In the genomic region with DNA sequence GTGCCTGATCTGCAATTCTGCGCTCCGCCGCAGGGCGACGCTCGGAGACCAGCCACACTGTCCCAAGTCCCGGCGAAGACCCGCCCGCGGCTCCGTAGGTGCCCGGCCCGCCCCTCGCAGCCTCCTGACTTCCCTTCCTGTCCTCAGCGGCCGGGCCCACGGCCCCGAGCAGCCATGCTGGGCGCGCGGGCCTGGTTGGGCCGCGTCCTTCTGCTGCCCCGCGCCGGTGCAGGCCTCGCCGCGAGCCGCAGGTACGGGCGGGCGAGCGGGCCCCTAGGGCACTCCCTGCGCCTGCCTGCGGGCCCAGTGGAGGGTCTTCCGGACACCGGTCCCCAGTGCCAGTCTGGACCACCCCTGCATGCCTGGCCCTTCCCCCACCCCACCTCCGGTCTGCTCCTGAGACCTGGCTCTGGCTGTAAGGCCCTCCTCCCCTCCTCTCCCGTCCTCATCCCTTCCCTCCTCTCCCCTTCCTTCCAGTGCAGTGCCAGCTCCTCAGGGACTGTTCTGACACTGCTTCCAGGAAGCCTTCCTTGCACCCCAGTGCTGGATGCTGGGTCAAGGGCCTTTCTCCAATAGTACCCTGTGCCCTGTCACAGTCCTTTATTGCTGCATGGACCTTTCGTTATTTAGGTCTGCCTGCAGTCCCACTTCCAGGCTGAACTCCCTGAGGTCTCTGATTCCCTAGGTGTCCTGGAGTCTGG, we compare ENCODE assay signal across 8 cellular contexts. TPM values are rescaled to one million over a fixed set of nuclear protein-coding genes. Genes with fewer than 3 reads are reported as not detected.
DNase-seq lines count a peak whose midpoint lies in the region; ATAC-seq and TF ChIP-seq lines count a peak whose summit lies in the region.

A gene (plus strand): TSS at position 140 of the 701 bp plus-strand sequence. CDS start 35 bp downstream, at position 175.

- TF ChIP-seq EP300 in stomach (IDR thresholded peaks at IDR 0.05): no peak

- H3K36me3 ChIP-seq in Karpas-422 (ENCODE audit: insufficient read depth, low read length): no peaks in the 10 kb centered on the region
- peaks cover 0 to 38% (median 21%) of the 10 kb centered on the region in 4 donors for H3K36me3 ChIP-seq in stomach

- H3K9me3 Mint-ChIP-seq in neural crest cell: no peaks in the 10 kb centered on the region

- peak; percentile 95 for TF ChIP-seq CTCF in neural crest cell (conservative IDR thresholded peaks at IDR 0.05)
- peak in 5 of 7 experiments; percentile 94 to 98 (median 97) for TF ChIP-seq CTCF in stomach (IDR thresholded peaks at IDR 0.05)

- H3K27me3 Mint-ChIP-seq in neural crest cell (ENCODE audit: low read depth): peaks cover 9% of the 10 kb centered on the region

- no peaks in the 10 kb centered on the region for H3K36me3 Mint-ChIP-seq in neural crest cell (ENCODE audit: low read depth)

- H3K27me3 ChIP-seq in Karpas-422 (ENCODE audit: low read length) (no peaks in the 10 kb centered on the region), stomach (no peaks in the 10 kb centered on the region)

- H3K4me3 ChIP-seq in Karpas-422 (ENCODE audit: low read length): peak within 1 kb of the TSS; percentile 92
- H3K4me3 ChIP-seq in stomach: peak within 1 kb of the TSS; percentile 52 to 64 (median 60)

- no peak within 1 kb of the TSS for H3K27ac Mint-ChIP-seq in neural crest cell (ENCODE audit: unreplicated experiment)

- H3K4me1 ChIP-seq in Karpas-422 (ENCODE audit: low read length): peaks cover 18% of the 10 kb centered on the region
- peaks cover 34 to 73% (median 56%) of the 10 kb centered on the region in 4 donors for H3K4me1 ChIP-seq in stomach

- peak in 1 of 4 donors; percentile 22 for TF ChIP-seq POLR2A in stomach (IDR thresholded peaks at IDR 0.05)

- H3K9me2 ChIP-seq in Karpas-422 (replicated peaks; ENCODE audit: insufficient read depth, low read length): no peaks in the 10 kb centered on the region

- peaks cover 20% of the 10 kb centered on the region for H3K4me1 Mint-ChIP-seq in neural crest cell

- DNase-seq in DMS79 (lab: John Stamatoyannopoulos, UW): peak; percentile 73
- peak; percentile 97 for DNase-seq in Karpas-422
- DNase-seq in SHP77 (lab: John Stamatoyannopoulos, UW): peak; percentile 90 to 94
- peak; percentile 80 for DNase-seq in activated effector memory CD4-positive, alpha-beta T cell treated with Interleukin-2 at 50 U/mL for 16 hours
- peak; percentile 85 for DNase-seq in fibroblast of the conjunctiva (ENCODE audit: low read depth)
- DNase-seq in neural crest cell (ENCODE audit: low read depth, low spot score): peak; percentile 88
- DNase-seq in stomach: peak; percentile 95

- H3K4me3 Mint-ChIP-seq in neural crest cell: peak within 1 kb of the TSS; percentile 76

- intact Hi-C loops in stomach (cut with DNase I; ENCODE audit: low total_unique reads): loop anchor here (5.0 to 10.0 kb wide), 3 partner anchors 75 to 298 kb away; no protein-coding TSS in a partner anchor

- H3K4me2 ChIP-seq in Karpas-422 (ENCODE audit: low read depth, low read length, poor library complexity, severe bottlenecking): peak within 1 kb of the TSS; percentile 94

- peak; percentile 65 for ATAC-seq in GM21717 (IDR thresholded peaks at IDR 0.05; ENCODE audit: unreplicated experiment)

- WGBS in stomach, 5 donors: 1 to 5% (median 2%) methylated on average over 3 to 42 of the region's 42 CpGs

- H3K27ac ChIP-seq in Karpas-422 (ENCODE audit: low read length): no peak within 1 kb of the TSS
- peak within 1 kb of the TSS; percentile 82 to 91 (median 88) for H3K27ac ChIP-seq in stomach

- H4K20me1 ChIP-seq in Karpas-422 (ENCODE audit: insufficient read depth, low read depth, low read length): no peaks in the 10 kb centered on the region

- peaks cover 6% of the 10 kb centered on the region; the same call in 1 of the 2 replicates for H3K79me2 ChIP-seq in Karpas-422 (ENCODE audit: low read length)

- H3K9ac ChIP-seq in Karpas-422 (ENCODE audit: low read length): peak within 1 kb of the TSS; percentile 84

- no peaks in the 10 kb centered on the region for H3K9me3 ChIP-seq in Karpas-422 (ENCODE audit: low read length)
- H3K9me3 ChIP-seq in stomach: no peaks in the 10 kb centered on the region

- H2AFZ ChIP-seq in Karpas-422 (ENCODE audit: low read length): peak within 1 kb of the TSS; percentile 75; the same call in 1 of the 2 replicates

RNA-seq across cellular contexts. Expression of the gene that starts here (rescaled TPM):
- 38.8 and 76.8 TPM in 2 replicates for total RNA-seq in Karpas-422 (2014; rRNA removed; shearing (Covaris generic); ENCODE audit: low replicate concordance)
- total RNA-seq in neural crest cell (24.4 and 25.8 TPM in 2 replicates), stomach (1,000 to 10,000 TPM in 1 of 5 donors, 100 to 1,000 TPM in 3, 10 to 100 TPM in 1; 45.0 to 1,214 (median 194) TPM)
- 10 to 100 TPM; 24.8 to 58.6 (median 40.6) TPM for polyA plus RNA-seq in stomach
